ENCODE assay signal across 10 cellular contexts in genomic region chr12:121239704-121240420, GRCh38. TPM values are rescaled to one million over a fixed set of nuclear protein-coding genes. Genes with fewer than 3 reads are reported as not detected.
DNase-seq lines count a peak whose midpoint lies in the region; ATAC-seq and TF ChIP-seq lines count a peak whose summit lies in the region.
"Had no signal": no experiment of that assay in that cellular context is flagged by ENCODE, and none has a peak within 500 bp of the region (broad histone marks: within the 10 kb centered on the region; RNA-seq: fewer than 3 reads in every experiment).

No MANE protein-coding gene starts in this region.

- no peaks in the 10 kb centered on the region for H3K9me3 ChIP-seq in tibial artery

- H3K4me1 ChIP-seq in tibial artery = peaks cover 0 to 25% (median 18%) of the 10 kb centered on the region in 4 donors

- peak overlapping the region; percentile 81 for H3K4me3 Mint-ChIP-seq in activated naive CD4-positive, alpha-beta T cell treated with anti-CD3 and anti-CD28 coated beads, Interleukin-2, amount 50 U/mL, for 24 hours
- peak overlapping the region; percentile 80 for H3K4me3 Mint-ChIP-seq in activated T-helper 17 cell treated with anti-CD3 and anti-CD28 coated beads, Interleukin-2, amount 50 U/mL, for 72 hours
- peak overlapping the region; percentile 25 for H3K4me3 Mint-ChIP-seq in memory B cell

- H3K4me3 ChIP-seq in tibial artery = peak overlapping the region; percentile 39 to 55
- H3K4me3 ChIP-seq: lung had no signal

- no peak for DNase-seq in activated naive CD4-positive, alpha-beta T cell treated with anti-CD3 and anti-CD28 coated beads, Interleukin-2, amount 50 U/mL, for 16 hours
- DNase-seq in memory B cell (ENCODE audit: low spot score in 2 of 2) (no peak), tibial artery (no peak), NCI-H1694 treated with DMSO at 0.1 percent for 48 hours (lab: John Stamatoyannopoulos, UW) (no peak), glomerular visceral epithelial cell (ENCODE audit: extremely low spot score) (no peak)
- DNase-seq: Karpas-422 had no signal

- intact Hi-C loops in tibial artery (cut with DNase I; ENCODE audit: low total_unique reads) = no loop called here

- no peaks in the 10 kb centered on the region for H3K36me3 Mint-ChIP-seq in activated naive CD4-positive, alpha-beta T cell treated with anti-CD3 and anti-CD28 coated beads, Interleukin-2, amount 50 U/mL, for 24 hours
- peaks cover 39% of the 10 kb centered on the region for H3K36me3 Mint-ChIP-seq in activated T-helper 17 cell treated with anti-CD3 and anti-CD28 coated beads, Interleukin-2, amount 50 U/mL, for 72 hours (ENCODE audit: low read depth)
- peaks cover 9% of the 10 kb centered on the region for H3K36me3 Mint-ChIP-seq in memory B cell

- peaks cover under 1 to 45% (median 35%) of the 10 kb centered on the region in 3 donors for H3K36me3 ChIP-seq in tibial artery

- H3K27me3 Mint-ChIP-seq in activated naive CD4-positive, alpha-beta T cell treated with anti-CD3 and anti-CD28 coated beads, Interleukin-2, amount 50 U/mL, for 24 hours = no peaks in the 10 kb centered on the region
- H3K27me3 Mint-ChIP-seq in activated T-helper 17 cell treated with anti-CD3 and anti-CD28 coated beads, Interleukin-2, amount 50 U/mL, for 72 hours = no peaks in the 10 kb centered on the region
- no peaks in the 10 kb centered on the region for H3K27me3 Mint-ChIP-seq in memory B cell

- H3K4me1 Mint-ChIP-seq in activated naive CD4-positive, alpha-beta T cell treated with anti-CD3 and anti-CD28 coated beads, Interleukin-2, amount 50 U/mL, for 24 hours = peaks cover 37% of the 10 kb centered on the region
- H3K4me1 Mint-ChIP-seq in activated T-helper 17 cell treated with anti-CD3 and anti-CD28 coated beads, Interleukin-2, amount 50 U/mL, for 72 hours = peaks cover 10% of the 10 kb centered on the region
- H3K4me1 Mint-ChIP-seq in memory B cell = peaks cover 13% of the 10 kb centered on the region

- H3K9me3 Mint-ChIP-seq in activated naive CD4-positive, alpha-beta T cell treated with anti-CD3 and anti-CD28 coated beads, Interleukin-2, amount 50 U/mL, for 24 hours = no peaks in the 10 kb centered on the region
- H3K9me3 Mint-ChIP-seq in activated T-helper 17 cell treated with anti-CD3 and anti-CD28 coated beads, Interleukin-2, amount 50 U/mL, for 72 hours = no peaks in the 10 kb centered on the region
- no peaks in the 10 kb centered on the region for H3K9me3 Mint-ChIP-seq in memory B cell

- no peaks in the 10 kb centered on the region for H3K27me3 ChIP-seq in tibial artery

- ATAC-seq in activated T-helper 17 cell treated with anti-CD3 and anti-CD28 coated beads, Interleukin-2, amount 50 U/mL, for 72 hours (replicated peaks) = no peak
- ATAC-seq in memory B cell (ENCODE audit: low read depth) = no peak
- ATAC-seq in GM21528 (IDR thresholded peaks at IDR 0.05; ENCODE audit: low FRiP score, unreplicated experiment) = no peak

- TF ChIP-seq CTCF in tibial artery (IDR thresholded peaks at IDR 0.05) = no peak

- peak overlapping the region; percentile 71 to 76 for H3K27ac ChIP-seq in tibial artery

- H3K27ac Mint-ChIP-seq in activated naive CD4-positive, alpha-beta T cell treated with anti-CD3 and anti-CD28 coated beads, Interleukin-2, amount 50 U/mL, for 24 hours = peak overlapping the region; percentile 94
- H3K27ac Mint-ChIP-seq in activated T-helper 17 cell treated with anti-CD3 and anti-CD28 coated beads, Interleukin-2, amount 50 U/mL, for 72 hours = peak overlapping the region; percentile 94
- H3K27ac Mint-ChIP-seq in memory B cell = peak overlapping the region; percentile 88

RNA-seq across cellular contexts. Expression of gene P2RX4, which starts 29.9 kb away (rescaled TPM):
- 10 to 100 TPM; 31.6 to 45.3 TPM for total RNA-seq in activated T-helper 17 cell treated with anti-CD3 and anti-CD28 coated beads, Interleukin-2, amount 50 U/mL, for 72 hours

RNA-seq across cellular contexts. Expression of gene CAMKK2, which starts 56.6 kb away (rescaled TPM):
- 10 to 100 TPM; 16.9 to 30.1 TPM for total RNA-seq in activated T-helper 17 cell treated with anti-CD3 and anti-CD28 coated beads, Interleukin-2, amount 50 U/mL, for 72 hours

Comparison
In these comparisons a context has a peak if more than half of its experiments do, and no peak if none do; other contexts are left out.
1. H3K4me3 Mint-ChIP-seq: peak in every context shown above with its lines; median percentile 81 in activated naive CD4-positive, alpha-beta T cell treated with anti-CD3 and anti-CD28 coated beads, Interleukin-2, amount 50 U/mL, for 24 hours; 80 in activated T-helper 17 cell treated with anti-CD3 and anti-CD28 coated beads, Interleukin-2, amount 50 U/mL, for 72 hours; 25 in memory B cell.